Comparison of ENCODE assay signal across 27 cellular contexts in the genomic region with DNA sequence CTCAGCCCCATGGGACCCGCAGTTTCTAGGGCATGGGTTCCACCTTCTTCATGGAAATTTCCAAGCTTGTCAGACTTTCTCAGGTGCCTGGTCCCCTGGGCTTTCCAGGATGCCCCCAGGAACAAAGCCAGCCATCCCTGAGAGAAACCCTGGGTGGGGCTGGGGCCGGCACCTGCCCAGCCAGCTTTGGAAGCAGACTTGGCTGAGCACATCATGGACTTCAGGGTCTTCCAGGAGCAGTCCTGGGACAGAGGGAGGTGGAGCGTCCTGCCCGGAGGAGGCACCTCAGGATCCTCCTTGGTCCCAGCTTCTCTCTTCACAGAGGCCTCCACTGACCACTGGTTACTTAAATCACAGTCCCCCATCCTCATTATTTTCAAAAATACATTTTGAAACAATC. TPM values are rescaled to one million over a fixed set of nuclear protein-coding genes. Genes with fewer than 3 reads are reported as not detected.
"Had no signal": no experiment of that assay in that cellular context is flagged by ENCODE, and none has a peak within 500 bp of the region (broad histone marks: within the 10 kb centered on the region; RNA-seq: fewer than 3 reads in every experiment).

No MANE protein-coding gene starts in this region.

- H3K4me3 Mint-ChIP-seq: natural killer cell had no signal

- H3K27ac Mint-ChIP-seq: natural killer cell had no signal

- H3K36me3 ChIP-seq: spleen, stomach, thoracic aorta had no signal

- H2AFZ ChIP-seq: hepatocyte had no signal

- H3K9me3 ChIP-seq: mucosa of descending colon, psoas muscle, spleen, stomach, thoracic aorta had no signal

- ATAC-seq: mucosa of descending colon, natural killer cell, psoas muscle had no signal

- H3K4me1 ChIP-seq: psoas muscle, spleen, stomach had no signal

- H3K9me3 Mint-ChIP-seq: natural killer cell had no signal

- H3K79me2 ChIP-seq: hepatocyte had no signal

- H3K4me2 ChIP-seq: hepatocyte had no signal

- H3K27ac ChIP-seq: coronary artery, hepatocyte, psoas muscle, spleen, stomach, thoracic aorta had no signal

- H3K4me3 ChIP-seq: coronary artery, hepatocyte, mucosa of descending colon, psoas muscle, spleen, stomach, thoracic aorta had no signal

- DNase-seq: effector CD4-positive, alpha-beta T cell; foreskin melanocyte; head of caudate nucleus; kidney glomerular epithelial cell; mammary epithelial cell; mucosa of descending colon; natural killer cell; psoas muscle; retina; spleen; stimulated activated CD4-positive, alpha-beta T cell treated with anti-CD3 and anti-CD28 coated beads, Interleukin-15, amount 100 ng/mL, for 24 hours; stimulated activated CD4-positive, alpha-beta T cell treated with anti-CD3 and anti-CD28 coated beads, Interleukin-1b, Interleukin-23, amount 100 ng/mL, for 48 hours; stimulated activated CD4-positive, alpha-beta T cell treated with anti-CD3 and anti-CD28 coated beads, Interleukin-4, amount 100 ng/mL, for 24 hours; stimulated activated naive CD4-positive, alpha-beta T cell; stomach; substantia nigra; trophoblast cell had no signal

- H3K36me3 Mint-ChIP-seq: natural killer cell had no signal

RNA-seq across cellular contexts. Expression of a gene that starts 13.5 kb away (rescaled TPM):
- total RNA-seq: chondrocyte, dermis microvascular lymphatic vessel endothelial cell, mammary epithelial cell, mesenteric fat pad, natural killer cell, omental fat pad, psoas muscle, sciatic nerve, skeletal muscle tissue, thoracic aorta had no signal
- polyA plus RNA-seq: esophagus had no signal
